In genomic region chr5:35081134-35081533, GRCh38 we compare ENCODE assay signal across 9 cellular contexts. TPM values are rescaled to one million over a fixed set of nuclear protein-coding genes. Genes with fewer than 3 reads are reported as not detected.
"Had no signal": no experiment of that assay in that cellular context is flagged by ENCODE, and none has a peak within 500 bp of the region (broad histone marks: within the 10 kb centered on the region; RNA-seq: fewer than 3 reads in every experiment).

No MANE protein-coding gene starts in this region.

- H3K4me3 ChIP-seq: GM12878 had no signal

- FAIRE-seq: G401.6, GM12878, GM12891, GM12892, GM18507, GM19239 had no signal

- DNase-seq: GDM1, GF-D8 had no signal

- ATAC-seq: GM12878 had no signal

RNA-seq across cellular contexts. Expression of gene AGXT2, which starts 33.4 kb away (rescaled TPM):
- total RNA-seq: G401, GM12878 had no signal
- polyA plus RNA-seq: GM12878 had no signal
